ENCODE assay signal across 18 cellular contexts in genomic region chr11:119188067-119188466, GRCh38. TPM values are rescaled to one million over a fixed set of nuclear protein-coding genes. Genes with fewer than 3 reads are reported as not detected.
DNase-seq lines count a peak whose midpoint lies in the region; ATAC-seq and TF ChIP-seq lines count a peak whose summit lies in the region.
"Had no signal": no experiment of that assay in that cellular context is flagged by ENCODE, and none has a peak within 500 bp of the region (broad histone marks: within the 10 kb centered on the region; RNA-seq: fewer than 3 reads in every experiment).

No MANE protein-coding gene starts in this region.

- POLR2A ChIA-PET in Panc1 (lab: Charles Lee) = interaction anchor here (0.6 kb wide), 1 partner anchor 352 kb away, joined by 3 read pairs; no protein-coding TSS in a partner anchor

- DNase-seq in AG20443 (ENCODE audit: low spot score) = peak; percentile 5
- no peak for DNase-seq in Panc1 (ENCODE audit: low read depth, low spot score)
- peak; percentile 21 for DNase-seq in lower lobe of right lung
- no peak for DNase-seq in progenitor cell of endocrine pancreas (ENCODE audit: low spot score, unreplicated experiment)
- DNase-seq in effector CD4-positive, alpha-beta T cell = no peak
- DNase-seq: Caco-2; CD8-positive, alpha-beta T cell; DND-41; GF-D8; HCEC 1CT; HFFc6 had no signal

- H3K4me3 Mint-ChIP-seq in progenitor cell of endocrine pancreas (ENCODE audit: low read depth) = no peak overlapping the region
- H3K4me3 Mint-ChIP-seq: CD14-positive monocyte; CD8-positive, alpha-beta T cell; HFFc6 had no signal

- in situ Hi-C loops in Panc1 (cut with HindIII; ENCODE audit: low pct_unique_long_range_greater_than_20kb, low sequenced_read_pairs) = no loop called here

- H3K27me3 ChIP-seq in Panc1 (ENCODE audit: control insufficient read depth, insufficient read depth, low read length) (no peaks in the 10 kb centered on the region), lower lobe of right lung (ENCODE audit: low read depth) (no peaks in the 10 kb centered on the region)

- peak overlapping the region; percentile 64 for H3K27ac Mint-ChIP-seq in progenitor cell of endocrine pancreas
- H3K27ac Mint-ChIP-seq: CD8-positive, alpha-beta T cell; HFFc6 had no signal

- no peaks in the 10 kb centered on the region for H3K9me3 Mint-ChIP-seq in progenitor cell of endocrine pancreas (ENCODE audit: low read depth)
- H3K9me3 Mint-ChIP-seq: CD8-positive, alpha-beta T cell; HFFc6 had no signal

- intact Hi-C loops in Panc1 (cut with micrococcal nuclease; ENCODE audit: unreplicated experiment) (no loop called here), lower lobe of right lung (cut with DNase I) (no loop called here)

- H3K36me3 ChIP-seq in Panc1 (ENCODE audit: control insufficient read depth, insufficient read depth, low read length) = no peaks in the 10 kb centered on the region
- no peaks in the 10 kb centered on the region for H3K36me3 ChIP-seq in lower lobe of right lung

- TF ChIP-seq CTCF in Panc1 (IDR thresholded peaks at IDR 0.05) = no peak
- no peak for TF ChIP-seq CTCF in lower lobe of right lung (IDR thresholded peaks at IDR 0.05)
- no peak for TF ChIP-seq CTCF in progenitor cell of endocrine pancreas (IDR thresholded peaks at IDR 0.05; ENCODE audit: unreplicated experiment)

- H3K27ac ChIP-seq in Panc1 (ENCODE audit: low read length) (no peak overlapping the region), lower lobe of right lung (no peak overlapping the region)
- H3K27ac ChIP-seq: HL-60 had no signal

- peaks cover 2% of the 10 kb centered on the region for H3K36me3 Mint-ChIP-seq in progenitor cell of endocrine pancreas (ENCODE audit: insufficient read depth)

- H3K4me1 Mint-ChIP-seq in progenitor cell of endocrine pancreas (ENCODE audit: low read depth) = peaks cover 16% of the 10 kb centered on the region

- ATAC-seq in Panc1 (peak; percentile 31; the same call in 1 of the 2 replicates), lower lobe of right lung (no peak), HG02588 (IDR thresholded peaks at IDR 0.05; ENCODE audit: unreplicated experiment) (no peak), HG02763 (IDR thresholded peaks at IDR 0.05; ENCODE audit: unreplicated experiment) (no peak)
- ATAC-seq: CD8-positive, alpha-beta T cell had no signal

- H3K9me3 ChIP-seq in Panc1 (ENCODE audit: control insufficient read depth, insufficient read depth, low read depth, low read length) (no peaks in the 10 kb centered on the region), lower lobe of right lung (no peaks in the 10 kb centered on the region)
- H3K9me3 ChIP-seq: Caco-2 had no signal

- 0 out of 2 replicates have a peak, but pooled peaks cover 4% of the 10 kb centered on the region for H3K4me1 ChIP-seq in Panc1 (ENCODE audit: control insufficient read depth, insufficient read depth, low read length)
- H3K4me1 ChIP-seq in lower lobe of right lung = peaks cover 7% of the 10 kb centered on the region

- no peaks in the 10 kb centered on the region for H3K27me3 Mint-ChIP-seq in progenitor cell of endocrine pancreas

- no peak overlapping the region for H3K4me3 ChIP-seq in Panc1 (ENCODE audit: low read depth in 2 of 2, low read length in 2 of 2)
- H3K4me3 ChIP-seq in lower lobe of right lung = no peak overlapping the region

- no TSS peak for BruUV-seq in Panc1 (replicated peaks; lab: Mats Ljungman, UMichigan)

- CTCF ChIA-PET in Panc1 (lab: Charles Lee) = no interaction called here

RNA-seq across cellular contexts. Expression of gene NHERF4, which starts 2.8 kb away (rescaled TPM):
- 0.23 TPM for total RNA-seq in Panc1 (2021; ENCODE audit: unreplicated experiment)
- polyA plus RNA-seq in Panc1 (2012; ENCODE audit: insufficient read length) = not detected
- total RNA-seq in lower lobe of right lung = not detected
- 6.2 and 6.3 TPM in 2 replicates for total RNA-seq in progenitor cell of endocrine pancreas
- total RNA-seq: H1, HFFc6 had no signal
- polyA plus RNA-seq: AG04450, BJ had no signal

RNA-seq across cellular contexts. Expression of gene CBL, which starts 18.1 kb away (rescaled TPM):
- 69.9 TPM for total RNA-seq in Panc1 (2021; ENCODE audit: unreplicated experiment)
- 22.0 TPM for polyA plus RNA-seq in Panc1 (2012; ENCODE audit: insufficient read length)
- 39.0 TPM for total RNA-seq in lower lobe of right lung
- total RNA-seq in progenitor cell of endocrine pancreas = 26.4 and 26.5 TPM in 2 replicates

RNA-seq across cellular contexts. Expression of gene NLRX1, which starts 19.5 kb away (rescaled TPM):
- total RNA-seq in Panc1 (2021; ENCODE audit: unreplicated experiment) = 25.2 TPM
- polyA plus RNA-seq in Panc1 (2012; ENCODE audit: insufficient read length) = 29.2 TPM
- total RNA-seq in lower lobe of right lung = 16.5 TPM
- 14.7 and 15.9 TPM in 2 replicates for total RNA-seq in progenitor cell of endocrine pancreas

RNA-seq across cellular contexts. Expression of gene ABCG4, which starts 39.2 kb away (rescaled TPM):
- total RNA-seq in Panc1 (2021; ENCODE audit: unreplicated experiment) (0.39 TPM), lower lobe of right lung (0.15 TPM), progenitor cell of endocrine pancreas (0.53 and 0.78 TPM in 2 replicates)
- 0.76 TPM for polyA plus RNA-seq in Panc1 (2012; ENCODE audit: insufficient read length)
- total RNA-seq: CD8-positive, alpha-beta T cell had no signal
- polyA plus RNA-seq: CD14-positive monocyte had no signal

Comparison
In these comparisons a context has a peak if more than half of its experiments do, and no peak if none do; other contexts are left out.
1. DNase-seq: peak in AG20443 (single experiment) and lower lobe of right lung (single experiment); none in Panc1 (single experiment), progenitor cell of endocrine pancreas (single experiment) and effector CD4-positive, alpha-beta T cell (single experiment).